1 cellular context compared by ENCODE assay signal in the genomic region with DNA sequence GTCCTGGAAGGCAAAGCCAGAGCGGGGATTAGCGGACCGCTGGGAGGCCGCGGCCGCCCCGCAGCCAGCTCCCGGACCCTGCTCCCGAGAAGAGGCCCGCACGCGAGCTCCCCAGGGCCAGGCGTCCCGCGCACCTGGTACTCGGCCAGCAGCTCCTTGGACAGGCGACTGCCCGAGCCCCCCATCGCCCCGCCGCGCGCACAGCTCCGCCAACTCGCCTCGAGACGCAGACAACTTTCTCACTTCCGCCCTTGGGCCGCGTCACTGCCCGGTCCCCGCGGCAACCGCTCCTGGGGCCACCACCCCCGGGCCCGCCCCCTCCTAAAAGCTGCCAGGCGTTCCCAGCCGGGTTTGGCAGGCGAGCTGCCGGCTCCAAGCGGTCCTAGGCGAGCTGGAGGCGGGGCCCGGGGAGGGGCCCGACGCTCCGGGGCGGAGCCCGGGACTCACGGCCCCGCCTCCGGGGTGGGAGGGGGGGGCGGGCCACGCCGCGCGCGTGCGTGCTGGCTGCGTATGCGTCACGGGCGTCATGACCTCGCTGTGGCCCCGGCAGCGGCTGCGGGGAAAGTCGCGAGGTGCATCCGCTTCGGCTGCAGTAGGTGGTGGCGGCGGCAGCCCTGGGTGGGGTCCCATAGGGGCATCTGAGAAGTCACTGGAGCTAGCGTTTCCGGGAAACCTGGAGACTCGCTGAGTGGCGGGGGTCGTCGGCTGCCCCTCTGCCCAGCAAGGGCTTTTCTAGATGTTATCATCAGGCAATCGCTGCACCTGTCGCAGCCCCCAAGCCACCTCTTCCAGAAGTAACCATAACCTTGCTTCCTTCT.
TF ChIP-seq lines count a peak whose summit lies in the region.

TSS of gene CIB1 (minus strand) at position 241 of the 818 bp plus-strand sequence. CDS start at position 185, 56 bp downstream.
A gene with protein sequence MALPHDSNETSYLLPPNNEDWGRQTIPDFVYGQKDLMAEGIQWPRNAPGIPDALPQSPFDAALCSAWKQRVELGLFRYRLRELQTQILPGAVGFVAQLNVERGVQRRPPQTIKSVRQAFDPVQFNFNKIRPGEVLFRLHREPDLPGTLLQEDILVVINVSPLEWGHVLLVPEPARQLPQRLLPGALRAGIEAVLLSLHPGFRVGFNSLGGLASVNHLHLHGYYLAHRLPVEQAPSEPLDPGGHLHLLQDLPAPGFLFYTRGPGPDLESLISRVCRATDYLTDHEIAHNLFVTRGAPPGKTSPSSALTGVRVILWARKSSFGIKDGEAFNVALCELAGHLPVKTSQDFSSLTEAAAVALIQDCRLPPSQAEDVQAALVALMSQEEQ (plus strand): TSS at position 509 of the 818 bp plus-strand sequence. CDS start 6,700 bp downstream, outside the sequence.

TF ChIP-seq in GM23338, 12 proteins besides CTCF, POLR2A, EP300 and RAD21 (continued from another document):
- TF ChIP-seq NANOG (IDR thresholded peaks at IDR 0.05; ENCODE audit: borderline replicate concordance): no peak
